Comparison of ENCODE assay signal across 8 cellular contexts in the genomic region with DNA sequence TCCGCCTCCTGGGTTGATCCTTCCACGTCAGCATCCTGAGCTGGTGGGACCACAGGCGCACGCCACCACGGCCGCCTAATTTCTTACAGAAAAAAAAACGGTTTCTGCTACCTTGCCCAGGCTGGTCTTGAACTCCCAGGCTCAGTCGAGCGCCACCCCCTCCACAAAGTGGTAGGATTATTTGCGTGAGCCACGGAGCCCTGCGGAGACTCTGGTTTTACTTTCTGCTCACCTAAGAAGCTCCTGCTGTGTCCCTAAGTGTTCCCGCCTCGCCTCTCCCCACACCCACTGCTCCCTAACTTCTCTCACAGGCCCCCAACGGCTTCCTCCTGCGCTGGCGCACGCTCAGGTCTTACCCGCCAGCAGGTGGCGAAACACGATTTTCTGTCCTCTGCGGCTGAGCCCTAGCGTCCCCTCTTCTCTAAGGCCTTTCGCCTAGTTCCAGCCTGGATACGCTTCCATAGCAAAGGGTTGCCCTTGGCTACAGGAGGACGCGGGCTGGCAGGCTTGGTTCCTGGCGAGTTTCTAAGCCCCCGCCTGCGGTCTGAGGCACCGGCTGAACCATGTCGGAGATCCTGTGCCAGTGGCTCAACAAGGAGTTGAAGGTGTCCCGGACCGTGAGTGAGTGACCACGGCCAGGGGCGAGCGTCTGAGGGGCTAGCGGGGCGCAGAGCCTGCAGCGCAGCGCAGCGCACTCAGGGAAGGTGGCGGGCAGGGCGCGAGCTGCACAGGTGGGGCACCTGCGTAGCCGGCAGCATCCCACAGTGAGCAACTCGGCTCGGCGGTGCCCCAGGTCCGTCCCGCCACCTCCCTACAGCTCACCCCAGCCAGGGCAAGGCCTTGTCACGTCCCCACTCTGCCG.
DNase-seq lines count a peak whose midpoint lies in the region; ATAC-seq and TF ChIP-seq lines count a peak whose summit lies in the region.

A gene with protein sequence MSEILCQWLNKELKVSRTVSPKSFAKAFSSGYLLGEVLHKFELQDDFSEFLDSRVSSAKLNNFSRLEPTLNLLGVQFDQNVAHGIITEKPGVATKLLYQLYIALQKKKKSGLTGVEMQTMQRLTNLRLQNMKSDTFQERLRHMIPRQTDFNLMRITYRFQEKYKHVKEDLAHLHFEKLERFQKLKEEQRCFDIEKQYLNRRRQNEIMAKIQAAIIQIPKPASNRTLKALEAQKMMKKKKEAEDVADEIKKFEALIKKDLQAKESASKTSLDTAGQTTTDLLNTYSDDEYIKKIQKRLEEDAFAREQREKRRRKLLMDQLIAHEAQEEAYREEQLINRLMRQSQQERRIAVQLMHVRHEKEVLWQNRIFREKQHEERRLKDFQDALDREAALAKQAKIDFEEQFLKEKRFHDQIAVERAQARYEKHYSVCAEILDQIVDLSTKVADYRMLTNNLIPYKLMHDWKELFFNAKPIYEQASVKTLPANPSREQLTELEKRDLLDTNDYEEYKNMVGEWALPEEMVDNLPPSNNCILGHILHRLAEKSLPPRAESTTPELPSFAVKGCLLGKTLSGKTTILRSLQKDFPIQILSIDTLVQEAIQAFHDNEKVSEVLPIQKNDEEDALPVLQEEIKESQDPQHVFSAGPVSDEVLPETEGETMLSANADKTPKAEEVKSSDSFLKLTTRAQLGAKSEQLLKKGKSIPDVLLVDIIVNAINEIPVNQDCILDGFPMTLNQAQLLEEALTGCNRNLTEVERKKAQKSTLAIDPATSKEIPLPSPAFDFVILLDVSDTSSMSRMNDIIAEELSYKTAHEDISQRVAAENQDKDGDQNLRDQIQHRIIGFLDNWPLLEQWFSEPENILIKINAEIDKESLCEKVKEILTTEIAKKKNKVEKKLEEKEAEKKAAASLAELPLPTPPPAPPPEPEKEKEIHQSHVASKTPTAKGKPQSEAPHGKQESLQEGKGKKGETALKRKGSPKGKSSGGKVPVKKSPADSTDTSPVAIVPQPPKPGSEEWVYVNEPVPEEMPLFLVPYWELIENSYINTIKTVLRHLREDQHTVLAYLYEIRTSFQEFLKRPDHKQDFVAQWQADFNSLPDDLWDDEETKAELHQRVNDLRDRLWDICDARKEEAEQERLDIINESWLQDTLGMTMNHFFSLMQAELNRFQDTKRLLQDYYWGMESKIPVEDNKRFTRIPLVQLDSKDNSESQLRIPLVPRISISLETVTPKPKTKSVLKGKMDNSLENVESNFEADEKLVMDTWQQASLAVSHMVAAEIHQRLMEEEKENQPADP (N-terminal part only) (plus strand): TSS at position 429 of the 862 bp plus-strand sequence. CDS start 135 bp downstream, at position 564.

- DNase-seq in AG10803 (ENCODE audit: low read depth) = peak; percentile 93
- peak; percentile 3 for DNase-seq in GM19240 (ENCODE audit: insufficient read length, low spot score)
- peak; percentile 88 for DNase-seq in HS-5 (ENCODE audit: low read depth)
- DNase-seq in RWPE1 (ENCODE audit: low spot score) = peak; percentile 84
- peak; percentile 91 for DNase-seq in activated effector memory CD4-positive, alpha-beta T cell treated with anti-CD3 and anti-CD28 coated beads, Interleukin-2, amount 50 U/mL, for 16 hours
- DNase-seq in foreskin fibroblast = peak; percentile 85 to 96
- peak; percentile 81 for DNase-seq in nephron progenitor cell
- DNase-seq in stimulated activated naive CD8-positive, alpha-beta T cell treated with anti-CD3 and anti-CD28 coated beads, Interleukin-15, Interleukin-2, amounts not matched to agents 100 U/mL and 50 U/mL, for 24 hours = peak; percentile 83

- H3K4me1 Mint-ChIP-seq in nephron progenitor cell = peaks cover 8% of the 10 kb centered on the region

- peak within 1 kb of the TSS; percentile 74 for H3K27ac Mint-ChIP-seq in nephron progenitor cell

- H3K27me3 Mint-ChIP-seq in nephron progenitor cell (ENCODE audit: low read depth, poor library complexity) = peaks cover 36% of the 10 kb centered on the region

- peak within 1 kb of the TSS; percentile 99 for H3K4me3 Mint-ChIP-seq in nephron progenitor cell

- CTCF ChIA-PET in RWPE1 (lab: Yijun Ruan, JAX) = interaction anchor here (0.6 to 1.1 kb wide), 9 partner anchors 21 to 931 kb away, joined by 3 to 7 read pairs (median 3); no protein-coding TSS in a partner anchor

- POLR2A ChIA-PET in RWPE1 (lab: Yijun Ruan, JAX; ENCODE audit: low non-redundant PET) = no interaction called here

- H3K27ac ChIP-seq in RWPE1 = peak within 1 kb of the TSS; percentile 48

- H3K4me3 ChIP-seq in AG10803 (ENCODE audit: low read length) (peak within 1 kb of the TSS; percentile 93), foreskin fibroblast (ENCODE audit: low read depth in 1 of 2, low read length in 2 of 2) (peak within 1 kb of the TSS; percentile 51 to 88)

- peak; percentile 96 for ATAC-seq in stimulated activated naive CD8-positive, alpha-beta T cell treated with anti-CD3 and anti-CD28 coated beads, Interleukin-15, Interleukin-2, amounts not matched to agents 100 U/mL and 50 U/mL, for 24 hours

- peaks cover 35% of the 10 kb centered on the region for H3K9me3 Mint-ChIP-seq in nephron progenitor cell

- TF ChIP-seq CTCF in AG10803 (conservative IDR thresholded peaks at IDR 0.05; ENCODE audit: low read length) (peak; percentile 86), RWPE1 (conservative IDR thresholded peaks at IDR 0.05; ENCODE audit: low read depth) (peak; percentile 94), foreskin fibroblast (IDR thresholded peaks at IDR 0.05; ENCODE audit: low read depth, low read length) (peak; percentile 86), nephron progenitor cell (IDR thresholded peaks at IDR 0.05) (peak; percentile 70)

- no peaks in the 10 kb centered on the region for H3K36me3 Mint-ChIP-seq in nephron progenitor cell (ENCODE audit: low read depth)

Comparison
In these comparisons a context has a peak if more than half of its experiments do, and no peak if none do; other contexts are left out.
1. Peak in every context shown above with its lines: DNase-seq, ATAC-seq, H3K4me3 ChIP-seq and H3K27ac ChIP-seq.
2. DNase-seq: peak in every context shown above with its lines; median percentile 93 in AG10803; 91 in activated effector memory CD4-positive, alpha-beta T cell treated with anti-CD3 and anti-CD28 coated beads, Interleukin-2, amount 50 U/mL, for 16 hours; 90 in foreskin fibroblast; 88 in HS-5; 84 in RWPE1; 83 in stimulated activated naive CD8-positive, alpha-beta T cell treated with anti-CD3 and anti-CD28 coated beads, Interleukin-15, Interleukin-2, amounts not matched to agents 100 U/mL and 50 U/mL, for 24 hours; 81 in nephron progenitor cell; 3 in GM19240.